8 cellular contexts compared by ENCODE assay signal in genomic region chrX:155216940-155217450, GRCh38. TPM values are rescaled to one million over a fixed set of nuclear protein-coding genes. Genes with fewer than 3 reads are reported as not detected.
DNase-seq lines count a peak whose midpoint lies in the region; ATAC-seq and TF ChIP-seq lines count a peak whose summit lies in the region.

No MANE protein-coding gene starts in this region.

- ATAC-seq in left cardiac atrium: no peak
- ATAC-seq in natural killer cell treated with Interleukin-12 subunit alpha and Interleukin-12 subunit beta and Interleukin-15 and Interleukin-18, amount 100 ng/mL, for 72 hours: no peak
- no peak for ATAC-seq in GM19035 (IDR thresholded peaks at IDR 0.05; ENCODE audit: unreplicated experiment)

- H3K36me3 ChIP-seq in cardiac muscle cell: no peaks in the 10 kb centered on the region
- H3K36me3 ChIP-seq in NT2/D1 (ENCODE audit: insufficient read depth, insufficient read length, low read length): peaks cover 14% of the 10 kb centered on the region

- intact Hi-C loops in left cardiac atrium (cut with DNase I) (loop anchor here in 1 of 2 donors (10.0 kb wide), 1 partner anchor 112 kb away; no protein-coding TSS in a partner anchor), dorsolateral prefrontal cortex (cut with DNase I) (loop anchor here (2.0 to 5.0 kb wide), 2 partner anchors 45 to 48 kb away; partner anchors contain the start of gene RAB39B (in 2 of the 2))

- peaks cover 7% of the 10 kb centered on the region for H3K36me3 Mint-ChIP-seq in natural killer cell treated with Interleukin-12 subunit alpha and Interleukin-12 subunit beta and Interleukin-15 and Interleukin-18, amount 100 ng/mL, for 72 hours

- no peaks in the 10 kb centered on the region for H3K9me3 Mint-ChIP-seq in natural killer cell treated with Interleukin-12 subunit alpha and Interleukin-12 subunit beta and Interleukin-15 and Interleukin-18, amount 100 ng/mL, for 72 hours

- TF ChIP-seq CTCF in cardiac muscle cell (IDR thresholded peaks at IDR 0.05; ENCODE audit: low read depth, low read length) (no peak), dorsolateral prefrontal cortex (IDR thresholded peaks at IDR 0.05 in 54 of 56, conservative IDR thresholded peaks at IDR 0.05 in 2 of 56; ENCODE audit: low read depth in 1 of 56, partially characterized antibody in 56 of 56) (peak in 2 of 56 donors; percentile 1 to 2)

- H3K27me3 ChIP-seq in cardiac muscle cell: no peaks in the 10 kb centered on the region
- H3K27me3 ChIP-seq in NT2/D1 (ENCODE audit: insufficient read depth, insufficient read length): no peaks in the 10 kb centered on the region
- H3K27me3 ChIP-seq in dorsolateral prefrontal cortex: peaks cover 0 to 23% (median 0%) of the 10 kb centered on the region in 45 donors

- peaks cover 19 to 21% of the 10 kb centered on the region in 2 donors for H3K4me1 Mint-ChIP-seq in natural killer cell treated with Interleukin-12 subunit alpha and Interleukin-12 subunit beta and Interleukin-15 and Interleukin-18, amount 100 ng/mL, for 72 hours (ENCODE audit: low read depth in 2 of 2)

- DNase-seq in cardiac muscle cell (ENCODE audit: low read depth in 1 of 2, low spot score in 1 of 2) (peak in 1 of 2 donors; percentile 16), left cardiac atrium (no peak), NT2/D1 (ENCODE audit: low read depth, low spot score) (no peak), dorsolateral prefrontal cortex (no peak), UCSD-AML1 (lab: John Stamatoyannopoulos, UW; ENCODE audit: unreplicated experiment) (no peak), NCI-H1930 (lab: John Stamatoyannopoulos, UW) (no peak)
- DNase-seq in natural killer cell treated with Interleukin-12 subunit alpha and Interleukin-12 subunit beta and Interleukin-15 and Interleukin-18, amount 100 ng/mL, for 72 hours (ENCODE audit: low spot score): no peak

- H3K4me3 Mint-ChIP-seq in natural killer cell treated with Interleukin-12 subunit alpha and Interleukin-12 subunit beta and Interleukin-15 and Interleukin-18, amount 100 ng/mL, for 72 hours: peak overlapping the region; percentile 98

- H3K9me3 ChIP-seq in cardiac muscle cell (ENCODE audit: low read depth) (no peaks in the 10 kb centered on the region), NT2/D1 (ENCODE audit: insufficient read depth, low read length) (0 out of 2 replicates have a peak, but pooled peaks cover 7% of the 10 kb centered on the region)

- H3K27ac Mint-ChIP-seq in natural killer cell treated with Interleukin-12 subunit alpha and Interleukin-12 subunit beta and Interleukin-15 and Interleukin-18, amount 100 ng/mL, for 72 hours: peak overlapping the region; percentile 85 to 92

- H3K27ac ChIP-seq in cardiac muscle cell (peak overlapping the region; percentile 96), dorsolateral prefrontal cortex (peak overlapping the region in 52 of 59 donors; percentile 12 to 93 (median 85))

- H3K4me1 ChIP-seq in cardiac muscle cell (ENCODE audit: low read depth) (no peaks in the 10 kb centered on the region), NT2/D1 (ENCODE audit: insufficient read depth, insufficient read length) (no peaks in the 10 kb centered on the region)

- H3K27me3 Mint-ChIP-seq in natural killer cell treated with Interleukin-12 subunit alpha and Interleukin-12 subunit beta and Interleukin-15 and Interleukin-18, amount 100 ng/mL, for 72 hours: peaks cover 0 to 5% of the 10 kb centered on the region in 2 donors

- H3K4me3 ChIP-seq in cardiac muscle cell (peak overlapping the region; percentile 93), NT2/D1 (ENCODE audit: insufficient read length, low read depth) (peak overlapping the region; percentile 61), dorsolateral prefrontal cortex (peak overlapping the region; percentile 44 to 80 (median 63))

- peak overlapping the region; percentile 69 for H3K9ac ChIP-seq in NT2/D1 (ENCODE audit: insufficient read length, low read depth)

RNA-seq across cellular contexts. Expression of gene VBP1, which starts 0.7 kb away (rescaled TPM):
- total RNA-seq in cardiac muscle cell: 42.8 and 50.2 TPM in 2 replicates
- polyA plus RNA-seq in cardiac muscle cell: 116 and 121 TPM in 2 replicates
- 10 to 100 TPM; 59.2 to 60.2 TPM for total RNA-seq in left cardiac atrium
- total RNA-seq in dorsolateral prefrontal cortex: 10 to 100 TPM; 34.0 to 81.7 (median 54.7) TPM
- total RNA-seq in natural killer cell treated with Interleukin-12 subunit alpha and Interleukin-12 subunit beta and Interleukin-15 and Interleukin-18, amount 100 ng/mL, for 72 hours: 10 to 100 TPM; 54.1 to 64.7 TPM

RNA-seq across cellular contexts. Expression of gene RAB39B, which starts 47.3 kb away (rescaled TPM):
- total RNA-seq in cardiac muscle cell (1.7 and 2.1 TPM in 2 replicates), left cardiac atrium (under 1 TPM; 0.24 to 0.27 TPM), dorsolateral prefrontal cortex (10 to 100 TPM in 118 of 120 experiments, 1 to 10 TPM in 2; 8.9 to 28.9 (median 20.2) TPM)
- polyA plus RNA-seq in cardiac muscle cell: 3.0 and 4.2 TPM in 2 replicates
- 1 to 10 TPM; 7.5 to 8.3 TPM for total RNA-seq in natural killer cell treated with Interleukin-12 subunit alpha and Interleukin-12 subunit beta and Interleukin-15 and Interleukin-18, amount 100 ng/mL, for 72 hours
